22 cellular contexts compared by ENCODE assay signal in genomic region chr3:149122716-149123578, GRCh38. TPM values are rescaled to one million over a fixed set of nuclear protein-coding genes. Genes with fewer than 3 reads are reported as not detected.
DNase-seq lines count a peak whose midpoint lies in the region; ATAC-seq, FAIRE-seq and TF ChIP-seq lines count a peak whose summit lies in the region.
"Had no signal": no experiment of that assay in that cellular context is flagged by ENCODE, and none has a peak within 500 bp of the region (broad histone marks: within the 10 kb centered on the region; RNA-seq: fewer than 3 reads in every experiment).

No MANE protein-coding gene starts in this region.

- DNase-seq in HCEC 1CT (peak; percentile 19), choroid plexus epithelial cell (ENCODE audit: low read depth) (peak; percentile 34), NCI-H345 (lab: John Stamatoyannopoulos, UW) (no peak), C1 segment of cervical spinal cord (lab: John Stamatoyannopoulos, UW) (no peak), natural killer cell (no peak)
- DNase-seq in natural killer cell treated with Interleukin-12 subunit alpha and Interleukin-12 subunit beta and Interleukin-15 and Interleukin-18, amount 100 ng/mL, for 72 hours (ENCODE audit: low spot score), result no peak
- DNase-seq: 8988T; AML-193; CD4-positive, alpha-beta T cell; NCI-H1092; NCI-H1694; NCI-H2107; NCI-H226; NCI-H69; NK-92 treated with Interleukin-12 subunit alpha and Interleukin-12 subunit beta, amount 100 ng/mL, for 24 hours; PC-9 had no signal

- TF ChIP-seq CTCF in choroid plexus epithelial cell (conservative IDR thresholded peaks at IDR 0.05; ENCODE audit: low read depth, low read length) (no peak), natural killer cell (IDR thresholded peaks at IDR 0.05) (no peak)

- intact Hi-C loops in natural killer cell (cut with micrococcal nuclease), result loop anchor here (10.0 kb wide), 1 partner anchor 362 kb away; no protein-coding TSS in a partner anchor

- no peak overlapping the region for H3K4me3 ChIP-seq in choroid plexus epithelial cell (ENCODE audit: low read depth, low read length)
- H3K4me3 ChIP-seq: HAP-1, PC-9, SK-N-MC had no signal

- H3K27me3 Mint-ChIP-seq in natural killer cell treated with Interleukin-12 subunit alpha and Interleukin-12 subunit beta and Interleukin-15 and Interleukin-18, amount 100 ng/mL, for 72 hours, result no peaks in the 10 kb centered on the region
- H3K27me3 Mint-ChIP-seq in natural killer cell (ENCODE audit: low read depth in 2 of 2), result peaks cover 0 to 7% of the 10 kb centered on the region in 2 donors
- H3K27me3 Mint-ChIP-seq: IgD-negative memory B cell had no signal

- peak; percentile 48 for FAIRE-seq in A204.1 (lab: Jason Lieb, UNC)
- FAIRE-seq in islet of Langerhans (lab: Jason Lieb, UNC), result peak; percentile 13

- H3K4me3 Mint-ChIP-seq in natural killer cell treated with Interleukin-12 subunit alpha and Interleukin-12 subunit beta and Interleukin-15 and Interleukin-18, amount 100 ng/mL, for 72 hours, result no peak overlapping the region
- H3K4me3 Mint-ChIP-seq in natural killer cell, result no peak overlapping the region
- H3K4me3 Mint-ChIP-seq: CD4-positive, alpha-beta T cell; IgD-negative memory B cell had no signal

- H3K36me3 Mint-ChIP-seq in natural killer cell treated with Interleukin-12 subunit alpha and Interleukin-12 subunit beta and Interleukin-15 and Interleukin-18, amount 100 ng/mL, for 72 hours, result no peaks in the 10 kb centered on the region
- no peaks in the 10 kb centered on the region for H3K36me3 Mint-ChIP-seq in natural killer cell
- H3K36me3 Mint-ChIP-seq: IgD-negative memory B cell had no signal

- no peak for ATAC-seq in natural killer cell treated with Interleukin-12 subunit alpha and Interleukin-12 subunit beta and Interleukin-15 and Interleukin-18, amount 100 ng/mL, for 72 hours
- no peak for ATAC-seq in natural killer cell
- ATAC-seq: Right ventricle myocardium inferior had no signal

- peaks cover 0 to 5% of the 10 kb centered on the region in 2 donors for H3K4me1 Mint-ChIP-seq in natural killer cell treated with Interleukin-12 subunit alpha and Interleukin-12 subunit beta and Interleukin-15 and Interleukin-18, amount 100 ng/mL, for 72 hours (ENCODE audit: low read depth in 2 of 2)
- H3K4me1 Mint-ChIP-seq in natural killer cell, result peaks cover 6 to 7% of the 10 kb centered on the region in 2 donors

- H3K27ac Mint-ChIP-seq in natural killer cell treated with Interleukin-12 subunit alpha and Interleukin-12 subunit beta and Interleukin-15 and Interleukin-18, amount 100 ng/mL, for 72 hours, result no peak overlapping the region
- H3K27ac Mint-ChIP-seq in natural killer cell, result no peak overlapping the region
- H3K27ac Mint-ChIP-seq: CD4-positive, alpha-beta T cell; IgD-negative memory B cell had no signal

- H3K9me3 Mint-ChIP-seq in natural killer cell treated with Interleukin-12 subunit alpha and Interleukin-12 subunit beta and Interleukin-15 and Interleukin-18, amount 100 ng/mL, for 72 hours, result no peaks in the 10 kb centered on the region
- H3K9me3 Mint-ChIP-seq in natural killer cell, result no peaks in the 10 kb centered on the region
- H3K9me3 Mint-ChIP-seq: CD4-positive, alpha-beta T cell; IgD-negative memory B cell had no signal

RNA-seq across cellular contexts. Expression of gene HPS3, which starts 6.5 kb away (rescaled TPM):
- total RNA-seq in natural killer cell treated with Interleukin-12 subunit alpha and Interleukin-12 subunit beta and Interleukin-15 and Interleukin-18, amount 100 ng/mL, for 72 hours, result 10 to 100 TPM; 15.1 to 27.8 TPM
- 10 to 100 TPM; 19.6 to 35.5 (median 24.7) TPM for total RNA-seq in natural killer cell

RNA-seq across cellular contexts. Expression of gene HLTF, which starts 36.6 kb away (rescaled TPM):
- 10 to 100 TPM; 17.8 to 19.2 TPM for total RNA-seq in natural killer cell treated with Interleukin-12 subunit alpha and Interleukin-12 subunit beta and Interleukin-15 and Interleukin-18, amount 100 ng/mL, for 72 hours
- total RNA-seq in natural killer cell, result 10 to 100 TPM; 15.0 to 19.0 (median 18.3) TPM

Comparison
In these comparisons a context has a peak if more than half of its experiments do, and no peak if none do; other contexts are left out.
1. DNase-seq: peak in HCEC 1CT (single experiment) and choroid plexus epithelial cell (single experiment); none in NCI-H345 (single experiment), C1 segment of cervical spinal cord (0 of 14), natural killer cell treated with Interleukin-12 subunit alpha and Interleukin-12 subunit beta and Interleukin-15 and Interleukin-18, amount 100 ng/mL, for 72 hours (single experiment) and natural killer cell (single experiment).